11 cellular contexts compared by ENCODE assay signal in the genomic region with DNA sequence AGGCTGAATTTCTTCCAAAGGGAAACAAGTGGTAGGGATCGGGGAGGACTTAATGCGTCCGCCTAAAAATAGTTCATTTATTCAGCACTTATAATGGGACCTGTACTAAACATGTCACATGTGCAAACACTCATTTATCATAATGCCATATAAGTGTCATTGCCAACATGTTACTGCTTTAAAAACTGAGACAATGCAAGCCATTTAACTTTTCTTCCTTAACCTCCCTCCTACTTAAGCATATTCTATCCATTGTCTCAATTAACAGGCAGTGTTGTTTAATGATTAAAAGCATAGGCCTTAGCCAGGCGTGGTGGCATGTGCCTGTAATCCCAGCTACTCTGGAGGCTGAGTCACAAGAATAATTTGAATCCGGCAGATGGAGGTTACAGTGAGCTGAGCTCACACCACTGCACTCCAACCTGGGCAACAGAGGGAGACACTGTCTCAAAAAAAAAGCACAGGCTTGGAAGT. TPM values are rescaled to one million over a fixed set of nuclear protein-coding genes. Genes with fewer than 3 reads are reported as not detected.
DNase-seq lines count a peak whose midpoint lies in the region; TF ChIP-seq lines count a peak whose summit lies in the region.
"Had no signal": no experiment of that assay in that cellular context is flagged by ENCODE, and none has a peak within 500 bp of the region (broad histone marks: within the 10 kb centered on the region; RNA-seq: fewer than 3 reads in every experiment).

No MANE protein-coding gene starts in this region.

- POLR2A ChIA-PET in AG04450 (lab: Yijun Ruan, JAX): interaction anchor here (0.6 kb wide), 1 partner anchor 31 kb away, joined by 8 read pairs; no protein-coding TSS in a partner anchor

- no peak overlapping the region for H3K9ac ChIP-seq in smooth muscle cell (ENCODE audit: low read depth)
- H3K9ac ChIP-seq: neural progenitor cell had no signal

- H3K4me1 ChIP-seq in smooth muscle cell (ENCODE audit: low read depth): no peaks in the 10 kb centered on the region
- H3K4me1 ChIP-seq: neural progenitor cell had no signal

- H3K9me3 ChIP-seq in AG04450 (ENCODE audit: control insufficient read depth, insufficient read depth, low read length): no peaks in the 10 kb centered on the region
- H3K9me3 ChIP-seq in smooth muscle cell (replicated peaks; ENCODE audit: low read depth): no peaks in the 10 kb centered on the region

- H3K27me3 Mint-ChIP-seq in activated naive CD4-positive, alpha-beta T cell treated with anti-CD3 and anti-CD28 coated beads, Interleukin-2, amount 10 ng/mL, durations not matched to agents 7 days and 5 days: no peaks in the 10 kb centered on the region
- H3K27me3 Mint-ChIP-seq: activated naive CD8-positive, alpha-beta T cell had no signal

- CTCF ChIA-PET in AG04450 (lab: Charles Lee): interaction anchor here (0.6 to 1.1 kb wide), 4 partner anchors 11 to 1132 kb away, joined by 3 to 4 read pairs (median 4); no protein-coding TSS in a partner anchor
- CTCF ChIA-PET in activated naive CD4-positive, alpha-beta T cell treated with anti-CD3 and anti-CD28 coated beads, Interleukin-2, amount 10 ng/mL, durations not matched to agents 7 days and 5 days (lab: Charles Lee): no interaction called here

- WGBS in smooth muscle cell (ENCODE audit: low lambda C conversion rate): 65% methylated on average over 5 of the region's 5 CpGs

- H3K4me3 ChIP-seq in AG04450 (ENCODE audit: low read depth, low read length) (no peak overlapping the region), astrocyte of the cerebellum (ENCODE audit: low read depth, low read length) (no peak overlapping the region), kidney epithelial cell (ENCODE audit: low read depth, low read length) (no peak overlapping the region), smooth muscle cell (no peak overlapping the region)
- H3K4me3 ChIP-seq: neural progenitor cell had no signal

- no peak overlapping the region for H3K4me2 ChIP-seq in smooth muscle cell
- H3K4me2 ChIP-seq: neural progenitor cell had no signal

- no peaks in the 10 kb centered on the region for H3K79me2 ChIP-seq in smooth muscle cell (ENCODE audit: low read depth)

- H2AFZ ChIP-seq in smooth muscle cell (ENCODE audit: low read depth): no peak overlapping the region
- H2AFZ ChIP-seq: neural progenitor cell had no signal

- H3K36me3 ChIP-seq in kidney epithelial cell (ENCODE audit: control insufficient read depth, insufficient read depth, low read length): no peaks in the 10 kb centered on the region
- H3K36me3 ChIP-seq in smooth muscle cell (ENCODE audit: low read depth): no peaks in the 10 kb centered on the region

- no peak for DNase-seq in AG04450 (ENCODE audit: low read depth, low spot score)
- peak; percentile 35 for DNase-seq in HS-27A (ENCODE audit: low read depth)
- peak; percentile 9 for DNase-seq in astrocyte of the cerebellum (ENCODE audit: low read depth)
- DNase-seq in kidney epithelial cell (ENCODE audit: low read depth): peak; percentile 55
- no peak for DNase-seq in middle frontal gyrus (ENCODE audit: extremely low spot score, low spot score)
- DNase-seq in activated naive CD4-positive, alpha-beta T cell treated with anti-CD3 and anti-CD28 coated beads, Interleukin-2, amount 10 ng/mL, durations not matched to agents 7 days and 5 days: no peak
- no peak for DNase-seq in C1 segment of cervical spinal cord (lab: John Stamatoyannopoulos, UW)
- no peak for DNase-seq in smooth muscle cell (lab: John Stamatoyannopoulos, UW; ENCODE audit: unreplicated experiment)
- DNase-seq: head of caudate nucleus had no signal

- no peak overlapping the region for H3K4me3 Mint-ChIP-seq in activated naive CD4-positive, alpha-beta T cell treated with anti-CD3 and anti-CD28 coated beads, Interleukin-2, amount 10 ng/mL, durations not matched to agents 7 days and 5 days
- H3K4me3 Mint-ChIP-seq: activated naive CD8-positive, alpha-beta T cell; neural progenitor cell had no signal

- TF ChIP-seq CTCF in AG04450 (IDR thresholded peaks at IDR 0.05; ENCODE audit: low read depth, low read length): peak; percentile 22; the same call in 1 of the 2 replicates
- TF ChIP-seq CTCF in astrocyte of the cerebellum (IDR thresholded peaks at IDR 0.05; ENCODE audit: low read depth, low read length, missing control alignments): no peak
- TF ChIP-seq CTCF in kidney epithelial cell (IDR thresholded peaks at IDR 0.05; ENCODE audit: insufficient read depth, low read length, poor library complexity, severe bottlenecking): peak; percentile 27
- TF ChIP-seq CTCF in smooth muscle cell (IDR thresholded peaks at IDR 0.05; ENCODE audit: borderline replicate concordance, insufficient read depth, poor library complexity, severe bottlenecking): no peak

- H3K4me1 Mint-ChIP-seq in activated naive CD4-positive, alpha-beta T cell treated with anti-CD3 and anti-CD28 coated beads, Interleukin-2, amount 10 ng/mL, durations not matched to agents 7 days and 5 days: no peaks in the 10 kb centered on the region
- H3K4me1 Mint-ChIP-seq: neural progenitor cell had no signal

- H3K9me3 Mint-ChIP-seq in activated naive CD4-positive, alpha-beta T cell treated with anti-CD3 and anti-CD28 coated beads, Interleukin-2, amount 10 ng/mL, durations not matched to agents 7 days and 5 days: no peaks in the 10 kb centered on the region
- H3K9me3 Mint-ChIP-seq: neural progenitor cell had no signal

- H3K36me3 Mint-ChIP-seq in activated naive CD4-positive, alpha-beta T cell treated with anti-CD3 and anti-CD28 coated beads, Interleukin-2, amount 10 ng/mL, durations not matched to agents 7 days and 5 days: peaks cover 37% of the 10 kb centered on the region

- H3K27me3 ChIP-seq in AG04450 (ENCODE audit: control insufficient read depth, insufficient read depth, low read length) (no peaks in the 10 kb centered on the region), kidney epithelial cell (ENCODE audit: control insufficient read depth, insufficient read depth, low read length) (no peaks in the 10 kb centered on the region), smooth muscle cell (ENCODE audit: low read depth) (no peaks in the 10 kb centered on the region)
- H3K27me3 ChIP-seq: neural progenitor cell had no signal

- no peak overlapping the region for H3K27ac Mint-ChIP-seq in activated naive CD4-positive, alpha-beta T cell treated with anti-CD3 and anti-CD28 coated beads, Interleukin-2, amount 10 ng/mL, durations not matched to agents 7 days and 5 days
- H3K27ac Mint-ChIP-seq: activated naive CD8-positive, alpha-beta T cell; neural progenitor cell had no signal

- H3K27ac ChIP-seq in AG04450 (ENCODE audit: low read depth, low read length) (no peak overlapping the region), smooth muscle cell (ENCODE audit: low read depth) (no peak overlapping the region)
- H3K27ac ChIP-seq: neural progenitor cell had no signal

- H3F3A ChIP-seq in smooth muscle cell (ENCODE audit: low read depth): no peaks in the 10 kb centered on the region

- in situ Hi-C loops in astrocyte of the cerebellum (cut with HindIII; ENCODE audit: low sequenced_read_pairs): no loop called here

- no peaks in the 10 kb centered on the region for H4K20me1 ChIP-seq in smooth muscle cell (ENCODE audit: low read depth)

RNA-seq across cellular contexts. Expression of a gene that starts 13.5 kb away (rescaled TPM):
- polyA plus RNA-seq in AG04450 (2011; rRNA removed) (109 and 160 TPM in 2 replicates), smooth muscle cell (88.3 and 97.2 TPM in 2 replicates)
- polyA minus RNA-seq in AG04450 (2011; rRNA and poly(A)+ RNA removed): 67.0 and 141 TPM in 2 replicates
- total RNA-seq in kidney epithelial cell (32.8 and 41.7 TPM in 2 replicates), smooth muscle cell (102 and 138 TPM in 2 replicates)

RNA-seq across cellular contexts. Expression of a gene that starts 49.6 kb away (rescaled TPM):
- polyA plus RNA-seq in AG04450 (2011; rRNA removed) (12.6 and 21.7 TPM in 2 replicates), smooth muscle cell (15.0 and 15.2 TPM in 2 replicates)
- 9.2 and 19.2 TPM in 2 replicates for polyA minus RNA-seq in AG04450 (2011; rRNA and poly(A)+ RNA removed)
- total RNA-seq in kidney epithelial cell (8.7 and 9.1 TPM in 2 replicates), smooth muscle cell (25.1 and 34.2 TPM in 2 replicates)

Comparison
In these comparisons a context has a peak if more than half of its experiments do, and no peak if none do; other contexts are left out.
1. DNase-seq: peak in HS-27A (single experiment), astrocyte of the cerebellum (single experiment) and kidney epithelial cell (single experiment); none in AG04450 (single experiment), middle frontal gyrus (single experiment), activated naive CD4-positive, alpha-beta T cell treated with anti-CD3 and anti-CD28 coated beads, Interleukin-2, amount 10 ng/mL, durations not matched to agents 7 days and 5 days (single experiment), C1 segment of cervical spinal cord (0 of 14) and smooth muscle cell (single experiment).
2. CTCF ChIP-seq: peak in AG04450 (single experiment) and kidney epithelial cell (single experiment); none in astrocyte of the cerebellum (single experiment) and smooth muscle cell (single experiment).